ENCODE assay signal across 16 cellular contexts in genomic region chr4:31290836-31291235, GRCh38.
DNase-seq lines count a peak whose midpoint lies in the region; ATAC-seq and TF ChIP-seq lines count a peak whose summit lies in the region.
"Had no signal": no experiment of that assay in that cellular context is flagged by ENCODE, and none has a peak within 500 bp of the region (broad histone marks: within the 10 kb centered on the region; RNA-seq: fewer than 3 reads in every experiment).

No MANE protein-coding gene starts in this region.

- peak overlapping the region; percentile 8; the same call in 1 of the 2 replicates for H2AFZ ChIP-seq in Karpas-422 (ENCODE audit: low read length)
- H2AFZ ChIP-seq: GM23248 had no signal

- H3K9me3 ChIP-seq in Karpas-422 (ENCODE audit: low read length), result peaks cover 7% of the 10 kb centered on the region; the same call in 1 of the 2 replicates
- H3K9me3 ChIP-seq: mucosa of descending colon had no signal

- intact Hi-C loops in posterior cingulate gyrus (cut with DNase I), result no loop called here

- no peak overlapping the region for H3K9ac ChIP-seq in Karpas-422 (ENCODE audit: low read length)
- H3K9ac ChIP-seq: GM23248 had no signal

- no peak for TF ChIP-seq CTCF in 22Rv1 (IDR thresholded peaks at IDR 0.05)

- H3K79me2 ChIP-seq in Karpas-422 (ENCODE audit: low read length), result no peaks in the 10 kb centered on the region

- H3K36me3 ChIP-seq in Karpas-422 (ENCODE audit: insufficient read depth, low read length), result no peaks in the 10 kb centered on the region

- DNase-seq in Karpas-422 (no peak), NCI-H226 (no peak), posterior cingulate gyrus (no peak), HCEC 1CT (no peak)
- DNase-seq: 8988T; activated naive CD4-positive, alpha-beta T cell; CD8-positive, alpha-beta memory T cell; GM23248; NCI-H187 treated with DMSO at 0.1 percent for 48 hours; NCI-H82; SIG-M5 had no signal

- H3K9me2 ChIP-seq in Karpas-422 (replicated peaks; ENCODE audit: insufficient read depth, low read length), result no peaks in the 10 kb centered on the region

- no peaks in the 10 kb centered on the region for H3K27me3 ChIP-seq in Karpas-422 (ENCODE audit: low read length)

- H4K20me1 ChIP-seq in Karpas-422 (ENCODE audit: insufficient read depth, low read depth, low read length), result no peaks in the 10 kb centered on the region

- peaks cover 19% of the 10 kb centered on the region for H3K4me1 ChIP-seq in Karpas-422 (ENCODE audit: low read length)

- peak overlapping the region; percentile 23 for H3K4me2 ChIP-seq in Karpas-422 (ENCODE audit: low read depth, low read length, poor library complexity, severe bottlenecking)

- H3K27ac ChIP-seq in 22Rv1 (0 out of 2 replicates have a peak overlapping the region, but pooled peaks have one; percentile 4), Karpas-422 (ENCODE audit: low read length) (peak overlapping the region; percentile 27; the same call in 1 of the 2 replicates)
- H3K27ac ChIP-seq: GM23248 had no signal

- no peak overlapping the region for H3K4me3 ChIP-seq in Karpas-422 (ENCODE audit: low read length)
- H3K4me3 ChIP-seq: GM23248, mucosa of descending colon had no signal

- ATAC-seq in GM19452 (IDR thresholded peaks at IDR 0.05; ENCODE audit: unreplicated experiment) (peak; percentile 43), HG02870 (IDR thresholded peaks at IDR 0.05; ENCODE audit: unreplicated experiment) (peak; percentile 26), HG02840 (IDR thresholded peaks at IDR 0.05; ENCODE audit: low FRiP score, unreplicated experiment) (no peak)
- ATAC-seq: mucosa of descending colon had no signal
